ENCODE assay signal across 1 cellular context in the genomic region with DNA sequence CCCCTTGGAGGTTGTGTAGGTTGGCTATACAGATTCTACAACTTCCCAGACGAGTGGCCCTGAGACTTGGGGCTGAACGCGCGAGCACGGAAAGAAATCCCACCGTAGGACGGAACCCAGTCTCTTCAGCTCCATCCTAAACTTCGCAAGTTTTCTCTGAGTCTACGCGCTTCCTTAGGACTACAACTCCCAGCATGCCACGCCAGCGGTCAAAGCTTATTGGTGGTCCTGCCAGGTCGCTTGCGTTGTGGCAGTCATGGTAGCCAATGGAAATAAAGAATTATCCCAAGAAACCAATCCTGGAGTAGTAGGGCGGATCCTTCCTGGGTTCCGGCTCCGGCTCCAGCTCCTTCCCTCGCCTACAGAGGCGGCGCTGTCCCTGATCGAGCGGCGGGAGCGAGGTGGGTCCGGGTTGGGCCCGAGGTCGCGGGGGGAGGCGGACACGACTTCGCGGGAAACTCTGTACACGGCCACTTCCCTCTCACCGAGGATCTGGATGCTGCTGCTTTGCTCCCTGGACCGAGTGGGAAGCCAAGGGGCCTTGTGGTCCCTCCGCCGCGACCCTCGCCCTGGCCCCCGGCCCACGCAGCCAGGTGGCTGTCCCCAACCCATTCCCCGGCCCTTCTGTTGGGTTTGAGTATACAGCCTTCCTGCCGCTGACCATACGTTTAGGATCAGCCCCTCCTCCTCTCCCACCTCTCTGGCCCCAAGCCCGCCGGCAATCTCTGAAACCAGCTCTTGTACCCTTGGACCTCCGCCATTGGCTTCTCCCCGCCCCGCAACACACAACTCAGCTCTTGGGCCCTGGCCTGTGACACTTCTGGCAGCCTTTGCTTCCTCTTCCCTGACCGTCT.
TF ChIP-seq lines count a peak whose summit lies in the region.

A gene with protein sequence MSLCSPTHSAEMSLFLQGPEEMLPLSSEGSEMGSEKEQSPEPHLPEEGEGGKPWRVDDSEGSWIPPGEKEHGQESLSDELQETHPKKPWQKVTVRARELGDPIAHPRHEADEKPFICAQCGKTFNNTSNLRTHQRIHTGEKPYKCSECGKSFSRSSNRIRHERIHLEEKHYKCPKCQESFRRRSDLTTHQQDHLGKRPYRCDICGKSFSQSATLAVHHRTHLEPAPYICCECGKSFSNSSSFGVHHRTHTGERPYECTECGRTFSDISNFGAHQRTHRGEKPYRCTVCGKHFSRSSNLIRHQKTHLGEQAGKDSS (plus strand): TSS at position 357 of the 854 bp plus-strand sequence. CDS start 3,046 bp downstream, outside the sequence.

TF ChIP-seq in HepG2, 621 proteins besides CTCF, POLR2A, EP300 and RAD21 (continued from another document and continues in another):
- peak; percentile 86; the same call in 1 of the 2 replicates for TF ChIP-seq CENPT (CRISPR knock-in tag; IDR thresholded peaks at IDR 0.05; ENCODE audit: low read depth)
- TF ChIP-seq CHD2 (IDR thresholded peaks at IDR 0.05; ENCODE audit: low read depth, low read length), result peak; percentile 70
- TF ChIP-seq ARNT (IDR thresholded peaks at IDR 0.05), result no peak
- TF ChIP-seq NFATC3 (CRISPR knock-in tag; IDR thresholded peaks at IDR 0.05), result 0 out of 2 replicates have a peak, but pooled peaks have one; percentile 76
- TF ChIP-seq, protein P1, sequence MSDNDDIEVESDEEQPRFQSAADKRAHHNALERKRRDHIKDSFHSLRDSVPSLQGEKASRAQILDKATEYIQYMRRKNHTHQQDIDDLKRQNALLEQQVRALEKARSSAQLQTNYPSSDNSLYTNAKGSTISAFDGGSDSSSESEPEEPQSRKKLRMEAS (IDR thresholded peaks at IDR 0.05), result peak; percentile 74
- TF ChIP-seq THAP11 (CRISPR knock-in tag; IDR thresholded peaks at IDR 0.05), result peak; percentile 99
- peak; percentile 88; the same call in 1 of the 2 replicates for TF ChIP-seq ZNF44 (CRISPR knock-in tag; IDR thresholded peaks at IDR 0.05)
- no peak for TF ChIP-seq CHD4 (IDR thresholded peaks at IDR 0.05; ENCODE audit: borderline replicate concordance, low read length)
- TF ChIP-seq TBX2 (CRISPR knock-in tag; IDR thresholded peaks at IDR 0.05; ENCODE audit: borderline replicate concordance), result peak; percentile 51
- TF ChIP-seq NFYB (CRISPR knock-in tag; IDR thresholded peaks at IDR 0.05), result peak; percentile 99
- peak; percentile 92 for TF ChIP-seq ZNF572 (CRISPR knock-in tag; IDR thresholded peaks at IDR 0.05)
- TF ChIP-seq ZNF816 (CRISPR knock-in tag; IDR thresholded peaks at IDR 0.05; ENCODE audit: borderline replicate concordance), result 0 out of 2 replicates have a peak, but pooled peaks have one; percentile 48
- TF ChIP-seq ZSCAN29 (CRISPR knock-in tag; conservative IDR thresholded peaks at IDR 0.05), result peak; percentile 48; the same call in 1 of the 2 replicates
- TF ChIP-seq, protein P2, sequence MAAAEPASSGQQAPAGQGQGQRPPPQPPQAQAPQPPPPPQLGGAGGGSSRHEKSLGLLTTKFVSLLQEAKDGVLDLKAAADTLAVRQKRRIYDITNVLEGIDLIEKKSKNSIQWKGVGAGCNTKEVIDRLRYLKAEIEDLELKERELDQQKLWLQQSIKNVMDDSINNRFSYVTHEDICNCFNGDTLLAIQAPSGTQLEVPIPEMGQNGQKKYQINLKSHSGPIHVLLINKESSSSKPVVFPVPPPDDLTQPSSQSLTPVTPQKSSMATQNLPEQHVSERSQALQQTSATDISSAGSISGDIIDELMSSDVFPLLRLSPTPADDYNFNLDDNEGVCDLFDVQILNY (CRISPR knock-in tag; conservative IDR thresholded peaks at IDR 0.05), result peak; percentile 77; the same call in 1 of the 2 replicates
- TF ChIP-seq SRY (CRISPR knock-in tag; IDR thresholded peaks at IDR 0.05), result peak; percentile 76
- TF ChIP-seq ZNF296 (CRISPR knock-in tag; conservative IDR thresholded peaks at IDR 0.05), result 0 out of 2 replicates have a peak, but pooled peaks have one; percentile 61
- TF ChIP-seq, protein P3, sequence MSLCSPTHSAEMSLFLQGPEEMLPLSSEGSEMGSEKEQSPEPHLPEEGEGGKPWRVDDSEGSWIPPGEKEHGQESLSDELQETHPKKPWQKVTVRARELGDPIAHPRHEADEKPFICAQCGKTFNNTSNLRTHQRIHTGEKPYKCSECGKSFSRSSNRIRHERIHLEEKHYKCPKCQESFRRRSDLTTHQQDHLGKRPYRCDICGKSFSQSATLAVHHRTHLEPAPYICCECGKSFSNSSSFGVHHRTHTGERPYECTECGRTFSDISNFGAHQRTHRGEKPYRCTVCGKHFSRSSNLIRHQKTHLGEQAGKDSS (CRISPR knock-in tag; IDR thresholded peaks at IDR 0.05; ENCODE audit: borderline replicate concordance, low read depth), result peak; percentile 52; the same call in 1 of the 2 replicates
- TF ChIP-seq, protein P4, sequence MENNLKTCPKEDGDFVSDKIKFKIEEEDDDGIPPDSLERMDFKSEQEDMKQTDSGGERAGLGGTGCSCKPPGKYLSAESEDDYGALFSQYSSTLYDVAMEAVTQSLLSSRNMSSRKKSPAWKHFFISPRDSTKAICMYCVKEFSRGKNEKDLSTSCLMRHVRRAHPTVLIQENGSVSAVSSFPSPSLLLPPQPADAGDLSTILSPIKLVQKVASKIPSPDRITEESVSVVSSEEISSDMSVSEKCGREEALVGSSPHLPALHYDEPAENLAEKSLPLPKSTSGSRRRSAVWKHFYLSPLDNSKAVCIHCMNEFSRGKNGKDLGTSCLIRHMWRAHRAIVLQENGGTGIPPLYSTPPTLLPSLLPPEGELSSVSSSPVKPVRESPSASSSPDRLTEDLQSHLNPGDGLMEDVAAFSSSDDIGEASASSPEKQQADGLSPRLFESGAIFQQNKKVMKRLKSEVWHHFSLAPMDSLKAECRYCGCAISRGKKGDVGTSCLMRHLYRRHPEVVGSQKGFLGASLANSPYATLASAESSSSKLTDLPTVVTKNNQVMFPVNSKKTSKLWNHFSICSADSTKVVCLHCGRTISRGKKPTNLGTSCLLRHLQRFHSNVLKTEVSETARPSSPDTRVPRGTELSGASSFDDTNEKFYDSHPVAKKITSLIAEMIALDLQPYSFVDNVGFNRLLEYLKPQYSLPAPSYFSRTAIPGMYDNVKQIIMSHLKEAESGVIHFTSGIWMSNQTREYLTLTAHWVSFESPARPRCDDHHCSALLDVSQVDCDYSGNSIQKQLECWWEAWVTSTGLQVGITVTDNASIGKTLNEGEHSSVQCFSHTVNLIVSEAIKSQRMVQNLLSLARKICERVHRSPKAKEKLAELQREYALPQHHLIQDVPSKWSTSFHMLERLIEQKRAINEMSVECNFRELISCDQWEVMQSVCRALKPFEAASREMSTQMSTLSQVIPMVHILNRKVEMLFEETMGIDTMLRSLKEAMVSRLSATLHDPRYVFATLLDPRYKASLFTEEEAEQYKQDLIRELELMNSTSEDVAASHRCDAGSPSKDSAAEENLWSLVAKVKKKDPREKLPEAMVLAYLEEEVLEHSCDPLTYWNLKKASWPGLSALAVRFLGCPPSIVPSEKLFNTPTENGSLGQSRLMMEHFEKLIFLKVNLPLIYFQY (CRISPR knock-in tag; IDR thresholded peaks at IDR 0.05; ENCODE audit: borderline replicate concordance), result peak; percentile 49; the same call in 1 of the 2 replicates
- 0 out of 2 replicates have a peak, but pooled peaks have one; percentile 60 for TF ChIP-seq ZNF547 (CRISPR knock-in tag; IDR thresholded peaks at IDR 0.05)
- 0 out of 2 replicates have a peak, but pooled peaks have one; percentile 38 for TF ChIP-seq ZNF766 (CRISPR knock-in tag; IDR thresholded peaks at IDR 0.05; ENCODE audit: borderline replicate concordance)
- TF ChIP-seq ATF1 (CRISPR knock-in tag; IDR thresholded peaks at IDR 0.05), result 0 out of 2 replicates have a peak, but pooled peaks have one; percentile 69
- no peak for TF ChIP-seq NONO (IDR thresholded peaks at IDR 0.05)
- TF ChIP-seq NONO (CRISPR knock-in tag; conservative IDR thresholded peaks at IDR 0.05), result peak; percentile 54
- TF ChIP-seq, protein P5, sequence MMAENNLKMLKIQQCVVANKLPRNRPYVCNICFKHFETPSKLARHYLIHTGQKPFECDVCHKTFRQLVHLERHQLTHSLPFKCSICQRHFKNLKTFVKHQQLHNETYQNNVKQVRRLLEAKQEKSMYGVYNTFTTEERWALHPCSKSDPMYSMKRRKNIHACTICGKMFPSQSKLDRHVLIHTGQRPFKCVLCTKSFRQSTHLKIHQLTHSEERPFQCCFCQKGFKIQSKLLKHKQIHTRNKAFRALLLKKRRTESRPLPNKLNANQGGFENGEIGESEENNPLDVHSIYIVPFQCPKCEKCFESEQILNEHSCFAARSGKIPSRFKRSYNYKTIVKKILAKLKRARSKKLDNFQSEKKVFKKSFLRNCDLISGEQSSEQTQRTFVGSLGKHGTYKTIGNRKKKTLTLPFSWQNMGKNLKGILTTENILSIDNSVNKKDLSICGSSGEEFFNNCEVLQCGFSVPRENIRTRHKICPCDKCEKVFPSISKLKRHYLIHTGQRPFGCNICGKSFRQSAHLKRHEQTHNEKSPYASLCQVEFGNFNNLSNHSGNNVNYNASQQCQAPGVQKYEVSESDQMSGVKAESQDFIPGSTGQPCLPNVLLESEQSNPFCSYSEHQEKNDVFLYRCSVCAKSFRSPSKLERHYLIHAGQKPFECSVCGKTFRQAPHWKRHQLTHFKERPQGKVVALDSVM (CRISPR knock-in tag; IDR thresholded peaks at IDR 0.05), result no peak
- no peak; the same call in 1 of the 2 replicates for TF ChIP-seq MTA1 (CRISPR knock-in tag; IDR thresholded peaks at IDR 0.05; ENCODE audit: borderline replicate concordance)
- TF ChIP-seq, protein P6, sequence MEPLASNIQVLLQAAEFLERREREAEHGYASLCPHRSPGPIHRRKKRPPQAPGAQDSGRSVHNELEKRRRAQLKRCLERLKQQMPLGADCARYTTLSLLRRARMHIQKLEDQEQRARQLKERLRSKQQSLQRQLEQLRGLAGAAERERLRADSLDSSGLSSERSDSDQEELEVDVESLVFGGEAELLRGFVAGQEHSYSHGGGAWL (CRISPR knock-in tag; IDR thresholded peaks at IDR 0.05), result 0 out of 2 replicates have a peak, but pooled peaks have one; percentile 39
- TF ChIP-seq, protein P7, sequence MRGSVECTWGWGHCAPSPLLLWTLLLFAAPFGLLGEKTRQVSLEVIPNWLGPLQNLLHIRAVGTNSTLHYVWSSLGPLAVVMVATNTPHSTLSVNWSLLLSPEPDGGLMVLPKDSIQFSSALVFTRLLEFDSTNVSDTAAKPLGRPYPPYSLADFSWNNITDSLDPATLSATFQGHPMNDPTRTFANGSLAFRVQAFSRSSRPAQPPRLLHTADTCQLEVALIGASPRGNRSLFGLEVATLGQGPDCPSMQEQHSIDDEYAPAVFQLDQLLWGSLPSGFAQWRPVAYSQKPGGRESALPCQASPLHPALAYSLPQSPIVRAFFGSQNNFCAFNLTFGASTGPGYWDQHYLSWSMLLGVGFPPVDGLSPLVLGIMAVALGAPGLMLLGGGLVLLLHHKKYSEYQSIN (CRISPR knock-in tag; IDR thresholded peaks at IDR 0.05; ENCODE audit: borderline replicate concordance), result no peak
- TF ChIP-seq, protein P8, sequence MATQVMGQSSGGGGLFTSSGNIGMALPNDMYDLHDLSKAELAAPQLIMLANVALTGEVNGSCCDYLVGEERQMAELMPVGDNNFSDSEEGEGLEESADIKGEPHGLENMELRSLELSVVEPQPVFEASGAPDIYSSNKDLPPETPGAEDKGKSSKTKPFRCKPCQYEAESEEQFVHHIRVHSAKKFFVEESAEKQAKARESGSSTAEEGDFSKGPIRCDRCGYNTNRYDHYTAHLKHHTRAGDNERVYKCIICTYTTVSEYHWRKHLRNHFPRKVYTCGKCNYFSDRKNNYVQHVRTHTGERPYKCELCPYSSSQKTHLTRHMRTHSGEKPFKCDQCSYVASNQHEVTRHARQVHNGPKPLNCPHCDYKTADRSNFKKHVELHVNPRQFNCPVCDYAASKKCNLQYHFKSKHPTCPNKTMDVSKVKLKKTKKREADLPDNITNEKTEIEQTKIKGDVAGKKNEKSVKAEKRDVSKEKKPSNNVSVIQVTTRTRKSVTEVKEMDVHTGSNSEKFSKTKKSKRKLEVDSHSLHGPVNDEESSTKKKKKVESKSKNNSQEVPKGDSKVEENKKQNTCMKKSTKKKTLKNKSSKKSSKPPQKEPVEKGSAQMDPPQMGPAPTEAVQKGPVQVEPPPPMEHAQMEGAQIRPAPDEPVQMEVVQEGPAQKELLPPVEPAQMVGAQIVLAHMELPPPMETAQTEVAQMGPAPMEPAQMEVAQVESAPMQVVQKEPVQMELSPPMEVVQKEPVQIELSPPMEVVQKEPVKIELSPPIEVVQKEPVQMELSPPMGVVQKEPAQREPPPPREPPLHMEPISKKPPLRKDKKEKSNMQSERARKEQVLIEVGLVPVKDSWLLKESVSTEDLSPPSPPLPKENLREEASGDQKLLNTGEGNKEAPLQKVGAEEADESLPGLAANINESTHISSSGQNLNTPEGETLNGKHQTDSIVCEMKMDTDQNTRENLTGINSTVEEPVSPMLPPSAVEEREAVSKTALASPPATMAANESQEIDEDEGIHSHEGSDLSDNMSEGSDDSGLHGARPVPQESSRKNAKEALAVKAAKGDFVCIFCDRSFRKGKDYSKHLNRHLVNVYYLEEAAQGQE (IDR thresholded peaks at IDR 0.05; ENCODE audit: borderline replicate concordance in 1 of 2, low read depth in 1 of 2, low read length in 2 of 2), result 0 out of 4 replicates have a peak, but pooled peaks of 1 of the 2 experiments have one; percentile 23
- TF ChIP-seq TBL1XR1 (IDR thresholded peaks at IDR 0.05; ENCODE audit: borderline replicate concordance, low read length, partially characterized antibody), result peak; percentile 11
- peak; percentile 94 for TF ChIP-seq GABPB1 (CRISPR knock-in tag; IDR thresholded peaks at IDR 0.05)
- TF ChIP-seq, protein P9, sequence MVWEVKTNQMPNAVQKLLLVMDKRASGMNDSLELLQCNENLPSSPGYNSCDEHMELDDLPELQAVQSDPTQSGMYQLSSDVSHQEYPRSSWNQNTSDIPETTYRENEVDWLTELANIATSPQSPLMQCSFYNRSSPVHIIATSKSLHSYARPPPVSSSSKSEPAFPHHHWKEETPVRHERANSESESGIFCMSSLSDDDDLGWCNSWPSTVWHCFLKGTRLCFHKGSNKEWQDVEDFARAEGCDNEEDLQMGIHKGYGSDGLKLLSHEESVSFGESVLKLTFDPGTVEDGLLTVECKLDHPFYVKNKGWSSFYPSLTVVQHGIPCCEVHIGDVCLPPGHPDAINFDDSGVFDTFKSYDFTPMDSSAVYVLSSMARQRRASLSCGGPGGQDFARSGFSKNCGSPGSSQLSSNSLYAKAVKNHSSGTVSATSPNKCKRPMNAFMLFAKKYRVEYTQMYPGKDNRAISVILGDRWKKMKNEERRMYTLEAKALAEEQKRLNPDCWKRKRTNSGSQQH (CRISPR knock-in tag; IDR thresholded peaks at IDR 0.05; ENCODE audit: low read depth), result peak; percentile 62; the same call in 1 of the 2 replicates
- TF ChIP-seq ZNF883 (CRISPR knock-in tag; IDR thresholded peaks at IDR 0.05; ENCODE audit: not compliant biosample characterization), result peak; percentile 63
- TF ChIP-seq ZNF292 (CRISPR knock-in tag; IDR thresholded peaks at IDR 0.05; ENCODE audit: borderline replicate concordance, low read depth), result peak; percentile 69; the same call in 1 of the 2 replicates
- peak; percentile 33; the same call in 1 of the 2 replicates for TF ChIP-seq SMAD3 (CRISPR knock-in tag; IDR thresholded peaks at IDR 0.05)
- peak; percentile 95 for TF ChIP-seq PHF8 (CRISPR knock-in tag; IDR thresholded peaks at IDR 0.05)
- TF ChIP-seq NR2F6 (IDR thresholded peaks at IDR 0.05), result no peak
- TF ChIP-seq NR2F6 (CRISPR knock-in tag; IDR thresholded peaks at IDR 0.05), result peak; percentile 52; the same call in 1 of the 2 replicates
- peak; percentile 36 for TF ChIP-seq HNRNPLL (IDR thresholded peaks at IDR 0.05; ENCODE audit: low read depth, low read length, poor library complexity, severe bottlenecking)
- peak; percentile 74; the same call in 1 of the 2 replicates for TF ChIP-seq TSC22D2 (CRISPR knock-in tag; IDR thresholded peaks at IDR 0.05; ENCODE audit: borderline replicate concordance)
